ENCODE assay signal across 8 cellular contexts in genomic region chr6:112029045-112029822, GRCh38. TPM values are rescaled to one million over a fixed set of nuclear protein-coding genes. Genes with fewer than 3 reads are reported as not detected.
DNase-seq lines count a peak whose midpoint lies in the region; ATAC-seq and TF ChIP-seq lines count a peak whose summit lies in the region.

No MANE protein-coding gene starts in this region.

- H3K9me3 ChIP-seq in mucosa of descending colon, result no peaks in the 10 kb centered on the region

- peak; percentile 89 for TF ChIP-seq CTCF in HFFc6 (IDR thresholded peaks at IDR 0.05)
- TF ChIP-seq CTCF in dorsolateral prefrontal cortex (IDR thresholded peaks at IDR 0.05 in 54 of 56, conservative IDR thresholded peaks at IDR 0.05 in 2 of 56; ENCODE audit: low read depth in 1 of 56, partially characterized antibody in 56 of 56), result peak; percentile 42 to 77 (median 66)
- no peak for TF ChIP-seq CTCF in mucosa of descending colon (IDR thresholded peaks at IDR 0.05)

- ATAC-seq in mucosa of descending colon, result peak; percentile 55
- no peak for ATAC-seq in GM18520 (IDR thresholded peaks at IDR 0.05; ENCODE audit: unreplicated experiment)

- peaks cover 26% of the 10 kb centered on the region for H3K4me1 Mint-ChIP-seq in HFFc6 (ENCODE audit: low read depth)

- no peak overlapping the region for H3K4me3 Mint-ChIP-seq in HFFc6

- H3K36me3 Mint-ChIP-seq in HFFc6 (ENCODE audit: low read depth), result peaks cover 5% of the 10 kb centered on the region

- peaks cover 5% of the 10 kb centered on the region for H3K4me1 ChIP-seq in mucosa of descending colon (ENCODE audit: low read depth)

- H3K36me3 ChIP-seq in mucosa of descending colon (ENCODE audit: low read depth), result no peaks in the 10 kb centered on the region

- peaks cover 4% of the 10 kb centered on the region; the same call in 1 of the 2 replicates for H3K27me3 Mint-ChIP-seq in HFFc6 (ENCODE audit: insufficient read depth)

- H3K9me3 Mint-ChIP-seq in HFFc6, result peaks cover 5% of the 10 kb centered on the region

- no peak overlapping the region for H3K4me3 ChIP-seq in dorsolateral prefrontal cortex
- no peak overlapping the region for H3K4me3 ChIP-seq in mucosa of descending colon

- intact Hi-C loops in dorsolateral prefrontal cortex (cut with DNase I) (no loop called here), mucosa of descending colon (cut with DNase I, micrococcal nuclease) (no loop called here)

- DNase-seq in DMS153 treated with DMSO at 0.1 percent for 48 hours (lab: John Stamatoyannopoulos, UW; ENCODE audit: unreplicated experiment), result peak; percentile 28
- DNase-seq in HFFc6, result peak; percentile 32
- DNase-seq in NCI-H460 (ENCODE audit: extremely low read depth, low read depth), result peak; percentile 18
- DNase-seq in activated CD4-positive, alpha-beta T cell treated with anti-CD3 and anti-CD28 coated beads, Interleukin-2, amount 50 U/mL, for 1 hour, result peak; percentile 64
- DNase-seq in dorsolateral prefrontal cortex, result peak in 9 of 10 donors; percentile 34 to 78 (median 63)
- DNase-seq in mucosa of descending colon, result peak in 2 of 3 donors; percentile 62 to 78
- peak; percentile 32 to 63 for DNase-seq in stimulated activated CD8-positive, alpha-beta memory T cell treated with anti-CD3 and anti-CD28 coated beads, Interleukin-7, amount 100 ng/mL, for 48 hours (ENCODE audit: extremely low read depth in 1 of 2, low read depth in 1 of 2)

- no peak overlapping the region for H3K27ac ChIP-seq in dorsolateral prefrontal cortex

- H3K27me3 ChIP-seq in dorsolateral prefrontal cortex, result no peaks in the 10 kb centered on the region

- H3K27ac Mint-ChIP-seq in HFFc6, result no peak overlapping the region

RNA-seq across cellular contexts. Expression of gene CCN6, which starts 24.7 kb away (rescaled TPM):
- not detected for total RNA-seq in HFFc6 (2021; fragmentation: NEBNext Ultra II Directional; extraction: Animal tissue kit (Norgen Biotek cat#: 25700))
- total RNA-seq in NCI-H460 (2014; rRNA removed; shearing (Covaris generic)), result not detected in 2 replicates
- polyA plus RNA-seq in NCI-H460 (2014; cell fraction: nucleus; rRNA removed), result not detected in 2 replicates
- total RNA-seq in dorsolateral prefrontal cortex, result not detected
- total RNA-seq in mucosa of descending colon, result not detected

RNA-seq across cellular contexts. Expression of gene TUBE1, which starts 58.0 kb away (rescaled TPM):
- total RNA-seq in HFFc6 (2021; fragmentation: NEBNext Ultra II Directional; extraction: Animal tissue kit (Norgen Biotek cat#: 25700)), result 10 to 100 TPM in 5 of 6 experiments, 1 to 10 TPM in 1; 9.8 to 15.5 (median 11.2) TPM
- total RNA-seq in NCI-H460 (2014; rRNA removed; shearing (Covaris generic)), result 63.1 and 72.3 TPM in 2 replicates
- polyA plus RNA-seq in NCI-H460 (2014; cell fraction: nucleus; rRNA removed), result 113 and 123 TPM in 2 replicates
- total RNA-seq in dorsolateral prefrontal cortex (10 to 100 TPM; 28.3 to 69.6 (median 48.6) TPM), mucosa of descending colon (10 to 100 TPM in 2 of 3 donors, 1 to 10 TPM in 1; 8.8 to 22.8 (median 13.2) TPM)

RNA-seq across cellular contexts. Expression of gene FAM229B, which starts 58.2 kb away (rescaled TPM):
- 10 to 100 TPM; 30.2 to 36.2 (median 33.7) TPM for total RNA-seq in HFFc6 (2021; fragmentation: NEBNext Ultra II Directional; extraction: Animal tissue kit (Norgen Biotek cat#: 25700))
- total RNA-seq in NCI-H460 (2014; rRNA removed; shearing (Covaris generic)), result 3.3 and 4.5 TPM in 2 replicates
- 0.12 and 0.49 TPM in 2 replicates for polyA plus RNA-seq in NCI-H460 (2014; cell fraction: nucleus; rRNA removed)
- total RNA-seq in dorsolateral prefrontal cortex, result 10 to 100 TPM; 33.7 to 84.2 (median 59.9) TPM
- 10 to 100 TPM in 1 of 3 donors, 1 to 10 TPM in 1, under 1 TPM in 1; 0.93 to 13.6 (median 2.9) TPM for total RNA-seq in mucosa of descending colon

Comparison
In these comparisons a context has a peak if more than half of its experiments do, and no peak if none do; other contexts are left out.
1. DNase-seq: peak in every context shown above with its lines; median percentile 70 in mucosa of descending colon; 64 in activated CD4-positive, alpha-beta T cell treated with anti-CD3 and anti-CD28 coated beads, Interleukin-2, amount 50 U/mL, for 1 hour; 63 in dorsolateral prefrontal cortex; 48 in stimulated activated CD8-positive, alpha-beta memory T cell treated with anti-CD3 and anti-CD28 coated beads, Interleukin-7, amount 100 ng/mL, for 48 hours; 32 in HFFc6; 28 in DMS153 treated with DMSO at 0.1 percent for 48 hours; 18 in NCI-H460.